Comparison of ENCODE assay signal across 1 cellular context in the genomic region with DNA sequence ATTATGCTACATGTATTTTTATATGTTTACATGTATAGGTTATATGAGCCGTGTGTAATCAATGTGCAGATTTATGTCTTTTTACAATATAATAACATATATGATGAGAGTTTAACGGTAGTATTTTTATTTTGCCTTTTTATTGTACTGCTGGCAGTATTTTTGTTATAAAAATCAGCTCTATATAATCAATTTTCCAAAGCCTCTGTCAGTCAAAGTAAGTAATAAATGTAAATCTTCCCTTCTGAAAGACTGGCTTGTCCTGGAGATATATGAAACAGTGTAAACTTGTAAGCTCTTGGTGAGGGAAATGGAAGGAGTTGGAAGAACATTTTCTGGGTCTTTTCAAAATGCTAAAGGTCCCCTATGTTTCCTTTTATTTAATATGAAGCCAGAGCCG.
TF ChIP-seq lines count a peak whose summit lies in the region.

No MANE protein-coding gene starts in this region.

TF ChIP-seq in A549, 52 proteins besides CTCF, POLR2A, EP300 and RAD21 (continued from another document):
- TF ChIP-seq, protein P1, sequence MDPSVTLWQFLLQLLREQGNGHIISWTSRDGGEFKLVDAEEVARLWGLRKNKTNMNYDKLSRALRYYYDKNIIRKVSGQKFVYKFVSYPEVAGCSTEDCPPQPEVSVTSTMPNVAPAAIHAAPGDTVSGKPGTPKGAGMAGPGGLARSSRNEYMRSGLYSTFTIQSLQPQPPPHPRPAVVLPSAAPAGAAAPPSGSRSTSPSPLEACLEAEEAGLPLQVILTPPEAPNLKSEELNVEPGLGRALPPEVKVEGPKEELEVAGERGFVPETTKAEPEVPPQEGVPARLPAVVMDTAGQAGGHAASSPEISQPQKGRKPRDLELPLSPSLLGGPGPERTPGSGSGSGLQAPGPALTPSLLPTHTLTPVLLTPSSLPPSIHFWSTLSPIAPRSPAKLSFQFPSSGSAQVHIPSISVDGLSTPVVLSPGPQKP (IDR thresholded peaks at IDR 0.05; ENCODE audit: low read depth, low read length), result no peak
- TF ChIP-seq BHLHE40 (IDR thresholded peaks at IDR 0.05; ENCODE audit: low read depth, low read length) (no peak), FOXS1 (CRISPR knock-in tag; IDR thresholded peaks at IDR 0.05) (no peak), JUNB (IDR thresholded peaks at IDR 0.05) (no peak), KDM5A (IDR thresholded peaks at IDR 0.05) (no peak), HOXA7 (CRISPR knock-in tag; IDR thresholded peaks at IDR 0.05) (no peak), FOSL2 (IDR thresholded peaks at IDR 0.05) (no peak), FOSL2 (CRISPR knock-in tag; IDR thresholded peaks at IDR 0.05) (no peak), TFCP2L1 (CRISPR knock-in tag; IDR thresholded peaks at IDR 0.05) (no peak)
